20 cellular contexts compared by ENCODE assay signal in genomic region chr19:53874384-53874995, GRCh38. TPM values are rescaled to one million over a fixed set of nuclear protein-coding genes. Genes with fewer than 3 reads are reported as not detected.
DNase-seq lines count a peak whose midpoint lies in the region; ATAC-seq, FAIRE-seq and TF ChIP-seq lines count a peak whose summit lies in the region.
"Had no signal": no experiment of that assay in that cellular context is flagged by ENCODE, and none has a peak within 500 bp of the region (broad histone marks: within the 10 kb centered on the region; RNA-seq: fewer than 3 reads in every experiment).

No MANE protein-coding gene starts in this region.

- POLR2A ChIA-PET in CD4-positive, alpha-beta memory T cell (lab: Charles Lee; ENCODE audit: partially characterized antibody), result interaction anchor here (5.5 kb wide), 1 partner anchor 7 kb away, joined by 95 read pairs; the partner anchor contains the start of gene MYADM

- FAIRE-seq in H54 (lab: Jason Lieb, UNC), result no peak
- FAIRE-seq: keratinocyte had no signal

- peak in 3 of 5 donors; percentile 39 to 42 (median 40) for DNase-seq in CD4-positive, alpha-beta memory T cell
- DNase-seq in activated naive CD8-positive, alpha-beta T cell treated with anti-CD3 and anti-CD28 coated beads for 36 hours, result no peak
- DNase-seq in nephron progenitor cell (no peak), H54 (ENCODE audit: insufficient read length, low spot score) (no peak)
- DNase-seq in stimulated activated CD4-positive, alpha-beta T cell treated with anti-CD3 and anti-CD28 coated beads, Interleukin-1b, Interleukin-23, amount 100 ng/mL, for 48 hours, result no peak
- DNase-seq: activated effector memory CD4-positive, alpha-beta T cell treated with Interleukin-2 at 50 U/mL for 16 hours; COR-L47; glutamatergic neuron; GM23248; stimulated activated CD4-positive, alpha-beta T cell treated with anti-CD3 and anti-CD28 coated beads, Interleukin-4, amount 100 ng/mL, for 1 hour; WERI-Rb-1 had no signal

- no peak for TF ChIP-seq POLR2A in H54 (IDR thresholded peaks at IDR 0.05; ENCODE audit: low read depth, low read length)

- peaks cover 45 to 83% (median 62%) of the 10 kb centered on the region in 4 donors for H3K4me1 Mint-ChIP-seq in CD4-positive, alpha-beta memory T cell
- H3K4me1 Mint-ChIP-seq in IgD-negative memory B cell (peaks cover 27 to 47% (median 30%) of the 10 kb centered on the region in 3 donors), nephron progenitor cell (peaks cover 65% of the 10 kb centered on the region)
- H3K4me1 Mint-ChIP-seq in activated naive CD8-positive, alpha-beta T cell treated with anti-CD3 and anti-CD28 coated beads for 36 hours, result peaks cover 55% of the 10 kb centered on the region

- H3K27me3 Mint-ChIP-seq in CD4-positive, alpha-beta memory T cell, result peaks cover 3 to 4% of the 10 kb centered on the region in 2 donors
- no peaks in the 10 kb centered on the region for H3K27me3 Mint-ChIP-seq in IgD-negative memory B cell
- H3K27me3 Mint-ChIP-seq in activated naive CD8-positive, alpha-beta T cell treated with anti-CD3 and anti-CD28 coated beads for 36 hours, result no peaks in the 10 kb centered on the region
- peaks cover 4% of the 10 kb centered on the region for H3K27me3 Mint-ChIP-seq in nephron progenitor cell (ENCODE audit: low read depth, poor library complexity)

- peaks cover 11% of the 10 kb centered on the region for H3K36me3 ChIP-seq in CD4-positive, alpha-beta memory T cell (ENCODE audit: insufficient read depth, low read length)

- H3K27me3 ChIP-seq in CD4-positive, alpha-beta memory T cell (ENCODE audit: insufficient read depth, low read length), result peaks cover 8% of the 10 kb centered on the region

- H3K27ac Mint-ChIP-seq in CD4-positive, alpha-beta memory T cell, result peak overlapping the region; percentile 83 to 97 (median 94)
- H3K27ac Mint-ChIP-seq in IgD-negative memory B cell (peak overlapping the region; percentile 75 to 92 (median 87)), nephron progenitor cell (peak overlapping the region; percentile 11)
- peak overlapping the region; percentile 82 for H3K27ac Mint-ChIP-seq in activated naive CD8-positive, alpha-beta T cell treated with anti-CD3 and anti-CD28 coated beads for 36 hours

- peaks cover 40 to 50% of the 10 kb centered on the region in 2 donors for H3K36me3 Mint-ChIP-seq in CD4-positive, alpha-beta memory T cell
- H3K36me3 Mint-ChIP-seq in IgD-negative memory B cell, result peaks cover 22% of the 10 kb centered on the region
- peaks cover 38% of the 10 kb centered on the region for H3K36me3 Mint-ChIP-seq in activated naive CD8-positive, alpha-beta T cell treated with anti-CD3 and anti-CD28 coated beads for 36 hours
- peaks cover 53% of the 10 kb centered on the region for H3K36me3 Mint-ChIP-seq in nephron progenitor cell (ENCODE audit: low read depth)

- intact Hi-C loops in CD4-positive, alpha-beta memory T cell (cut with micrococcal nuclease), result no loop called here

- H3K9me3 Mint-ChIP-seq in CD4-positive, alpha-beta memory T cell, result peaks cover 0 to 5% (median 1%) of the 10 kb centered on the region in 8 donors
- H3K9me3 Mint-ChIP-seq in IgD-negative memory B cell (peaks cover 0 to 7% (median 4%) of the 10 kb centered on the region in 3 donors), nephron progenitor cell (no peaks in the 10 kb centered on the region)
- H3K9me3 Mint-ChIP-seq in activated naive CD8-positive, alpha-beta T cell treated with anti-CD3 and anti-CD28 coated beads for 36 hours, result peaks cover 5% of the 10 kb centered on the region

- no peaks in the 10 kb centered on the region for H3K9me3 ChIP-seq in CD4-positive, alpha-beta memory T cell (ENCODE audit: control insufficient read depth in 1 of 2, low read length in 2 of 2)

- H3K27ac ChIP-seq in CD4-positive, alpha-beta memory T cell (ENCODE audit: low read depth, low read length), result peak overlapping the region; percentile 17
- H3K27ac ChIP-seq: epithelial cell of prostate, GM23248, HL-60, SK-N-MC, WERI-Rb-1 had no signal

- peaks cover 64% of the 10 kb centered on the region for H3K4me1 ChIP-seq in CD4-positive, alpha-beta memory T cell (ENCODE audit: insufficient read depth, low read length)

- CTCF ChIA-PET in CD4-positive, alpha-beta memory T cell (lab: Charles Lee; ENCODE audit: partially characterized antibody), result interaction anchor here (1.3 to 2.0 kb wide), 2 partner anchors 10 to 22 kb away, joined by 4 read pairs; no protein-coding TSS in a partner anchor

- no peak for ATAC-seq in GM19023 (IDR thresholded peaks at IDR 0.05; ENCODE audit: unreplicated experiment)
- ATAC-seq: right cardiac atrium had no signal

- H3K4me3 ChIP-seq in CD4-positive, alpha-beta memory T cell (ENCODE audit: low read length in 2 of 2), result peak overlapping the region in 1 of 2 donors; percentile 28
- H3K4me3 ChIP-seq: GM23248, SK-N-MC had no signal

- peak overlapping the region; percentile 65 to 81 (median 76) for H3K4me3 Mint-ChIP-seq in CD4-positive, alpha-beta memory T cell
- H3K4me3 Mint-ChIP-seq in IgD-negative memory B cell (peak overlapping the region in 3 of 4 donors; percentile 44 to 87 (median 83)), nephron progenitor cell (no peak overlapping the region)
- peak overlapping the region; percentile 30 for H3K4me3 Mint-ChIP-seq in activated naive CD8-positive, alpha-beta T cell treated with anti-CD3 and anti-CD28 coated beads for 36 hours

- TF ChIP-seq CTCF in nephron progenitor cell (IDR thresholded peaks at IDR 0.05), result no peak

RNA-seq across cellular contexts. Expression of gene MYADM, which starts 6.8 kb away (rescaled TPM):
- 10 to 100 TPM; 42.1 to 45.8 TPM for total RNA-seq in CD4-positive, alpha-beta memory T cell
- 10 to 100 TPM; 38.5 to 67.9 TPM for polyA plus RNA-seq in CD4-positive, alpha-beta memory T cell
- 47.0 TPM for polyA plus RNA-seq in IgD-negative memory B cell
- total RNA-seq in activated naive CD8-positive, alpha-beta T cell treated with anti-CD3 and anti-CD28 coated beads for 36 hours, result 10 to 100 TPM; 30.9 to 32.1 TPM

RNA-seq across cellular contexts. Expression of gene PRKCG, which starts 7.5 kb away (rescaled TPM):
- total RNA-seq in CD4-positive, alpha-beta memory T cell, result not detected
- under 1 TPM in 1 of 2 donors, not detected in 1; 0.06 TPM for polyA plus RNA-seq in CD4-positive, alpha-beta memory T cell
- not detected for polyA plus RNA-seq in IgD-negative memory B cell
- total RNA-seq in activated naive CD8-positive, alpha-beta T cell treated with anti-CD3 and anti-CD28 coated beads for 36 hours, result under 1 TPM in 1 of 2 experiments, not detected in 1; 0.35 TPM
- total RNA-seq: cardiac septum, GM23248, MCF 10A, right cardiac atrium had no signal
- polyA plus RNA-seq: GM23248, keratinocyte had no signal

RNA-seq across cellular contexts. Expression of gene CACNG7, which starts 34.6 kb away (rescaled TPM):
- not detected for total RNA-seq in CD4-positive, alpha-beta memory T cell
- not detected for polyA plus RNA-seq in CD4-positive, alpha-beta memory T cell
- polyA plus RNA-seq in IgD-negative memory B cell, result not detected
- not detected for total RNA-seq in activated naive CD8-positive, alpha-beta T cell treated with anti-CD3 and anti-CD28 coated beads for 36 hours
- total RNA-seq: cardiac septum, GM23248, MCF 10A, right cardiac atrium had no signal
- polyA plus RNA-seq: GM23248, keratinocyte had no signal

RNA-seq across cellular contexts. Expression of gene NLRP12, which starts 50.4 kb away (rescaled TPM):
- total RNA-seq in CD4-positive, alpha-beta memory T cell, result not detected
- not detected for polyA plus RNA-seq in CD4-positive, alpha-beta memory T cell
- 0.15 TPM for polyA plus RNA-seq in IgD-negative memory B cell
- total RNA-seq in activated naive CD8-positive, alpha-beta T cell treated with anti-CD3 and anti-CD28 coated beads for 36 hours, result under 1 TPM; 0.06 TPM
- total RNA-seq: GM23248, MCF 10A had no signal
- polyA plus RNA-seq: GM23248, keratinocyte had no signal

Comparison
In these comparisons a context has a peak if more than half of its experiments do, and no peak if none do; other contexts are left out.
1. DNase-seq: peak in CD4-positive, alpha-beta memory T cell (3 of 5); none in activated naive CD8-positive, alpha-beta T cell treated with anti-CD3 and anti-CD28 coated beads for 36 hours (single experiment), nephron progenitor cell (single experiment), stimulated activated CD4-positive, alpha-beta T cell treated with anti-CD3 and anti-CD28 coated beads, Interleukin-1b, Interleukin-23, amount 100 ng/mL, for 48 hours (single experiment) and H54 (single experiment).
2. H3K27ac Mint-ChIP-seq: peak in every context shown above with its lines; median percentile 94 in CD4-positive, alpha-beta memory T cell; 87 in IgD-negative memory B cell; 82 in activated naive CD8-positive, alpha-beta T cell treated with anti-CD3 and anti-CD28 coated beads for 36 hours; 11 in nephron progenitor cell.